ENCODE assay signal across 1 cellular context in genomic region chr5:32767948-32768427, GRCh38.
TF ChIP-seq lines count a peak whose summit lies in the region.

No MANE protein-coding gene starts in this region.

TF ChIP-seq in K562, 482 proteins besides CTCF, POLR2A, EP300 and RAD21 (continued from another document):
- TF ChIP-seq ATF3 (IDR thresholded peaks at IDR 0.05), result peak; percentile 46; the same call in 1 of the 2 replicates
- no peak for TF ChIP-seq ATF3 (CRISPR knock-in tag; conservative IDR thresholded peaks at IDR 0.05)
- 0 out of 2 replicates have a peak, but pooled peaks have one; percentile 7 for TF ChIP-seq CREM (IDR thresholded peaks at IDR 0.05; ENCODE audit: low read depth)
